Comparison of ENCODE assay signal across 1 cellular context in genomic region chr2:8279506-8279905, GRCh38.
TF ChIP-seq lines count a peak whose summit lies in the region.

No MANE protein-coding gene starts in this region.

TF ChIP-seq in H1, 55 proteins besides CTCF, POLR2A, EP300 and RAD21:
- TF ChIP-seq EZH2 (IDR thresholded peaks at IDR 0.05; ENCODE audit: low read depth, low read length, severe bottlenecking) = no peak
- TF ChIP-seq YY1 (IDR thresholded peaks at IDR 0.05; ENCODE audit: low read depth, low read length) = no peak
- no peak for TF ChIP-seq POLR2AphosphoS5 (IDR thresholded peaks at IDR 0.05; ENCODE audit: low read depth, low read length)
- TF ChIP-seq TCF12 (IDR thresholded peaks at IDR 0.05; ENCODE audit: low read depth, low read length) = no peak
- TF ChIP-seq USF2 (IDR thresholded peaks at IDR 0.05; ENCODE audit: low read length) = no peak
- no peak for TF ChIP-seq PHF8 (conservative IDR thresholded peaks at IDR 0.05; ENCODE audit: low read depth, low read length)
- TF ChIP-seq SP2 (IDR thresholded peaks at IDR 0.05; ENCODE audit: low read length) = no peak
- TF ChIP-seq CBX8 (IDR thresholded peaks at IDR 0.05; ENCODE audit: borderline replicate concordance, low read depth, low read length) = no peak
- no peak for TF ChIP-seq CREB1 (IDR thresholded peaks at IDR 0.05)
- TF ChIP-seq BACH1 (IDR thresholded peaks at IDR 0.05; ENCODE audit: low read length) = no peak
- no peak for TF ChIP-seq EGR1 (IDR thresholded peaks at IDR 0.05; ENCODE audit: borderline replicate concordance, low read depth, low read length)
- no peak for TF ChIP-seq ASH2L (IDR thresholded peaks at IDR 0.05; ENCODE audit: low read length)
TF ChIP-seq in H1: peak in this region for 0.
